28 cellular contexts compared by ENCODE assay signal in genomic region chr10:119318411-119319160, GRCh38.
A peak's percentile ranks its signal among the peaks of the same experiment; 100 is the strongest.
DNase-seq lines count a peak whose midpoint lies in the region; ATAC-seq and TF ChIP-seq lines count a peak whose summit lies in the region.
"Had no signal": no experiment of that assay in that cellular context is flagged by ENCODE, and none has a peak within 500 bp of the region (broad histone marks: within the 10 kb centered on the region; RNA-seq: fewer than 3 reads in every experiment).

No MANE protein-coding gene starts in this region.

- peaks cover 80% of the 10 kb centered on the region for H3K4me1 Mint-ChIP-seq in endothelial cell (ENCODE audit: unreplicated experiment)
- peaks cover 56% of the 10 kb centered on the region for H3K4me1 Mint-ChIP-seq in neural crest cell
- H3K4me1 Mint-ChIP-seq in naive thymus-derived CD4-positive, alpha-beta T cell: peaks cover 31 to 88% (median 71%) of the 10 kb centered on the region in 7 donors

- no peaks in the 10 kb centered on the region for H3K36me3 ChIP-seq in right atrium auricular region
- H3K36me3 ChIP-seq in naive thymus-derived CD4-positive, alpha-beta T cell (ENCODE audit: control insufficient read depth in 2 of 3, insufficient read depth in 3 of 3, low read length in 3 of 3): no peaks in the 10 kb centered on the region
- H3K36me3 ChIP-seq: prostate gland, tibial nerve had no signal

- peak; percentile 43 for ATAC-seq in left ventricle myocardium superior
- no peak for ATAC-seq in naive thymus-derived CD4-positive, alpha-beta T cell
- ATAC-seq: effector memory CD8-positive, alpha-beta T cell; naive thymus-derived CD8-positive, alpha-beta T cell; SK-N-SH treated with all-trans-retinoic acid at 6 μM for 48 hours had no signal

- H3K4me3 Mint-ChIP-seq in endothelial cell (ENCODE audit: unreplicated experiment): no peak overlapping the region
- peak overlapping the region; percentile 16 for H3K4me3 Mint-ChIP-seq in neural crest cell
- no peak overlapping the region for H3K4me3 Mint-ChIP-seq in naive thymus-derived CD4-positive, alpha-beta T cell
- H3K4me3 Mint-ChIP-seq: activated B cell treated with CpG ODN at 0.5 μM for 24 hours; activated naive CD8-positive, alpha-beta T cell treated with anti-CD3 and anti-CD28 coated beads, Interleukin-2, amount 10 ng/mL, durations not matched to agents 7 days and 5 days; effector memory CD8-positive, alpha-beta T cell; naive thymus-derived CD8-positive, alpha-beta T cell had no signal

- H3K27ac ChIP-seq in right atrium auricular region: no peak overlapping the region
- H3K27ac ChIP-seq in naive thymus-derived CD4-positive, alpha-beta T cell (ENCODE audit: low read depth, low read length): no peak overlapping the region
- H3K27ac ChIP-seq: prostate gland, skin epidermis had no signal

- in situ Hi-C loops in KBM-7 (cut with MboI; ENCODE audit: low pct_unique_long_range_greater_than_20kb, low sequenced_read_pairs): no loop called here

- H3K4me1 ChIP-seq in right atrium auricular region: peaks cover 0 to 79% of the 10 kb centered on the region in 2 donors
- H3K4me1 ChIP-seq in naive thymus-derived CD4-positive, alpha-beta T cell (ENCODE audit: control insufficient read depth in 2 of 2, insufficient read depth in 2 of 2, low read length in 2 of 2): peaks cover 21 to 23% of the 10 kb centered on the region in 2 donors
- H3K4me1 ChIP-seq: prostate gland had no signal

- H3K9me3 ChIP-seq in right atrium auricular region: no peaks in the 10 kb centered on the region
- H3K9me3 ChIP-seq in naive thymus-derived CD4-positive, alpha-beta T cell (ENCODE audit: control insufficient read depth in 2 of 3, low read length in 3 of 3): no peaks in the 10 kb centered on the region
- H3K9me3 ChIP-seq: prostate gland, tibial nerve had no signal

- H3K36me3 Mint-ChIP-seq in endothelial cell (ENCODE audit: low read depth, unreplicated experiment) (peaks cover 30% of the 10 kb centered on the region), neural crest cell (ENCODE audit: low read depth) (peaks cover 3% of the 10 kb centered on the region)
- H3K36me3 Mint-ChIP-seq in naive thymus-derived CD4-positive, alpha-beta T cell: peaks cover 0 to 10% (median 6%) of the 10 kb centered on the region in 5 donors

- H3K27ac Mint-ChIP-seq in endothelial cell (ENCODE audit: unreplicated experiment) (peak overlapping the region; percentile 67), neural crest cell (ENCODE audit: unreplicated experiment) (peak overlapping the region; percentile 93)
- peak overlapping the region in 2 of 9 donors; percentile 4 to 5 for H3K27ac Mint-ChIP-seq in naive thymus-derived CD4-positive, alpha-beta T cell
- H3K27ac Mint-ChIP-seq: activated B cell treated with CpG ODN at 0.5 μM for 24 hours; activated naive CD8-positive, alpha-beta T cell treated with anti-CD3 and anti-CD28 coated beads, Interleukin-2, amount 10 ng/mL, durations not matched to agents 7 days and 5 days; effector memory CD8-positive, alpha-beta T cell had no signal

- no peak for DNase-seq in left ventricle myocardium superior
- DNase-seq in right atrium auricular region (ENCODE audit: low spot score): no peak
- DNase-seq in endothelial cell (ENCODE audit: low spot score): no peak
- DNase-seq in neural crest cell (ENCODE audit: low read depth, low spot score): no peak
- DNase-seq in naive thymus-derived CD4-positive, alpha-beta T cell: no peak
- no peak for DNase-seq in KBM-7
- DNase-seq in HT-29 (ENCODE audit: low spot score): no peak
- DNase-seq in AML-193 (lab: John Stamatoyannopoulos, UW): no peak
- DNase-seq: ACHN; activated B cell treated with CpG ODN at 0.5 μM for 24 hours; activated CD4-positive, alpha-beta T cell treated with anti-CD3 and anti-CD28 coated beads, Interleukin-2, amount 50 U/mL, for 48 hours; activated naive CD8-positive, alpha-beta T cell treated with anti-CD3 and anti-CD28 coated beads, Interleukin-2, amount 10 ng/mL, durations not matched to agents 7 days and 5 days; C1 segment of cervical spinal cord; Calu3; effector memory CD8-positive, alpha-beta T cell; GM23248; kidney; NCI-H446 treated with DMSO at 0.1 percent for 48 hours; NK-92 treated with Interleukin-12 subunit alpha and Interleukin-12 subunit beta, amount 100 ng/mL, for 24 hours; RPMI8226; stimulated activated CD4-positive, alpha-beta T cell treated with anti-CD3 and anti-CD28 coated beads, Interleukin-2, amount 100 ng/mL, for 48 hours; stimulated activated naive CD4-positive, alpha-beta T cell; T-helper 9 cell had no signal

- TF ChIP-seq CTCF in right atrium auricular region (IDR thresholded peaks at IDR 0.05) (no peak), endothelial cell (IDR thresholded peaks at IDR 0.05; ENCODE audit: unreplicated experiment) (no peak), neural crest cell (conservative IDR thresholded peaks at IDR 0.05) (no peak)

- intact Hi-C loops in left ventricle myocardium superior (cut with micrococcal nuclease): no loop called here
- intact Hi-C loops in naive thymus-derived CD4-positive, alpha-beta T cell (cut with micrococcal nuclease): no loop called here

- POLR2A ChIA-PET in naive thymus-derived CD4-positive, alpha-beta T cell (lab: Charles Lee): interaction anchor here (1.0 kb wide), 1 partner anchor 9 kb away, joined by 3 read pairs; no protein-coding TSS in a partner anchor

- H3K9me3 Mint-ChIP-seq in endothelial cell (ENCODE audit: unreplicated experiment): no peaks in the 10 kb centered on the region
- no peaks in the 10 kb centered on the region for H3K9me3 Mint-ChIP-seq in neural crest cell
- H3K9me3 Mint-ChIP-seq in naive thymus-derived CD4-positive, alpha-beta T cell: no peaks in the 10 kb centered on the region
- H3K9me3 Mint-ChIP-seq: activated B cell treated with CpG ODN at 0.5 μM for 24 hours; effector memory CD8-positive, alpha-beta T cell had no signal

- H3K27me3 ChIP-seq in right atrium auricular region: no peaks in the 10 kb centered on the region
- H3K27me3 ChIP-seq in naive thymus-derived CD4-positive, alpha-beta T cell (ENCODE audit: control insufficient read depth in 2 of 2, insufficient read depth in 2 of 2, low read length in 2 of 2): no peaks in the 10 kb centered on the region
- H3K27me3 ChIP-seq: tibial nerve had no signal

- CTCF ChIA-PET in naive thymus-derived CD4-positive, alpha-beta T cell (lab: Charles Lee): interaction anchor here (0.6 to 1.5 kb wide), 2 partner anchors 12 to 98 kb away, joined by 3 read pairs; no protein-coding TSS in a partner anchor

- H3K4me3 ChIP-seq in right atrium auricular region: no peak overlapping the region
- no peak overlapping the region for H3K4me3 ChIP-seq in naive thymus-derived CD4-positive, alpha-beta T cell (ENCODE audit: low read length)
- H3K4me3 ChIP-seq: GM23248, prostate gland, skin epidermis, tibial nerve had no signal

- H3K27me3 Mint-ChIP-seq in endothelial cell (ENCODE audit: unreplicated experiment) (peaks cover 40% of the 10 kb centered on the region), neural crest cell (ENCODE audit: low read depth) (no peaks in the 10 kb centered on the region)
- H3K27me3 Mint-ChIP-seq in naive thymus-derived CD4-positive, alpha-beta T cell: no peaks in the 10 kb centered on the region
- H3K27me3 Mint-ChIP-seq: activated B cell treated with CpG ODN at 0.5 μM for 24 hours had no signal
